In the genomic region with DNA sequence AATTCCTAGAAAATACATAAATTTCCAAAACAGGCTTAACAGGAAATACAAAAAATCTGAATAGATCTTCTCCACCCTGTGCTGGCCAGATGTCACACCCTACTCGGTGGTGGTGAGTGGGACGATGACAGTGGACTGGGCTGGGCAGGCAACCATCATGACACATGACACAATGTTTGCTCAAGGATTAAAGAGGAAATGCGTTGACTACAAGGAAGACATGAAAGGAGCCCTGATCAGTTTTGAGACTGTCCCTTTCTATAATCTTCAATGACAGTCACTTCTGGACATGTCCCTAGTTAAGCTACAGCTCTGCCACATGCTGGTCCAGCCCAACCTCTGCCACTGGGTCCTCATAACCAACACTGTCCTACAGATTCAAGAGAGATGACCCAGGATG, we compare ENCODE assay signal across 22 cellular contexts.
"Had no signal": no experiment of that assay in that cellular context is flagged by ENCODE, and none has a peak within 500 bp of the region (broad histone marks: within the 10 kb centered on the region; RNA-seq: fewer than 3 reads in every experiment).

No MANE protein-coding gene starts in this region.

- H3K27me3 ChIP-seq: esophagus muscularis mucosa, gastrocnemius medialis, heart right ventricle, neutrophil, right atrium auricular region, stomach, transverse colon had no signal

- H3K27ac Mint-ChIP-seq: endodermal cell had no signal

- H3K36me3 ChIP-seq: neutrophil had no signal

- H3K4me1 ChIP-seq: esophagus muscularis mucosa, gastrocnemius medialis, heart right ventricle, right atrium auricular region, stomach, transverse colon had no signal

- H3K27ac ChIP-seq: coronary artery, esophagus muscularis mucosa, gastrocnemius medialis, heart right ventricle, neutrophil, right atrium auricular region, stomach, thoracic aorta, transverse colon had no signal

- H3K9me3 Mint-ChIP-seq: endodermal cell had no signal

- H3K4me1 Mint-ChIP-seq: naive thymus-derived CD8-positive, alpha-beta T cell had no signal

- H3K9me3 ChIP-seq: esophagus muscularis mucosa, gastrocnemius medialis, neutrophil, right atrium auricular region, transverse colon had no signal

- FAIRE-seq: endothelial cell of umbilical vein, islet of Langerhans had no signal

- ATAC-seq: gastrocnemius medialis; heart right ventricle; left lobe of liver; naive thymus-derived CD8-positive, alpha-beta T cell had no signal

- H3K4me3 Mint-ChIP-seq: endodermal cell; naive thymus-derived CD8-positive, alpha-beta T cell had no signal

- H3K27me3 Mint-ChIP-seq: naive thymus-derived CD8-positive, alpha-beta T cell had no signal

- DNase-seq: effector CD4-positive, alpha-beta T cell; endodermal cell; gastrocnemius medialis; heart right ventricle; hypothalamus; kidney glomerular epithelial cell; mammary epithelial cell; naive thymus-derived CD8-positive, alpha-beta T cell; small intestine; stimulated activated CD4-positive, alpha-beta T cell treated with anti-CD3 and anti-CD28 coated beads, Interleukin-12 subunit alpha, Interleukin-12 subunit beta, amount 100 ng/mL, for 4 hours; stimulated activated naive CD4-positive, alpha-beta T cell; stomach; substantia nigra; transverse colon had no signal

- H3K4me3 ChIP-seq: coronary artery, esophagus muscularis mucosa, gastrocnemius medialis, heart right ventricle, right atrium auricular region, stomach, thoracic aorta, transverse colon had no signal
